In genomic region chr20:33474963-33475362, GRCh38 we compare ENCODE assay signal across 22 cellular contexts.
"Had no signal": no experiment of that assay in that cellular context is flagged by ENCODE, and none has a peak within 500 bp of the region (broad histone marks: within the 10 kb centered on the region; RNA-seq: fewer than 3 reads in every experiment).

No MANE protein-coding gene starts in this region.

- H3K27ac Mint-ChIP-seq: activated naive CD4-positive, alpha-beta T cell treated with anti-CD3 and anti-CD28 coated beads, Interleukin-2, amount 10 ng/mL, durations not matched to agents 7 days and 5 days; activated naive CD8-positive, alpha-beta T cell treated with anti-CD3 and anti-CD28 coated beads, Interleukin-2, amount 50 U/mL, for 24 hours; stimulated activated memory B cell treated with anti-CD40 and anti-IgM and Interleukin-4, amounts not matched to agents 10 μg/mL and 1 μg/mL and 100 μg/mL, for 72 hours had no signal

- H3K36me3 Mint-ChIP-seq: activated naive CD4-positive, alpha-beta T cell treated with anti-CD3 and anti-CD28 coated beads, Interleukin-2, amount 10 ng/mL, durations not matched to agents 7 days and 5 days; naive thymus-derived CD8-positive, alpha-beta T cell; stimulated activated memory B cell treated with anti-CD40 and anti-IgM and Interleukin-4, amounts not matched to agents 10 μg/mL and 1 μg/mL and 100 μg/mL, for 72 hours had no signal

- DNase-seq: activated CD4-positive, alpha-beta T cell treated with anti-CD3 and anti-CD28 coated beads, Interleukin-2, amount 50 U/mL, for 1 hour; activated CD4-positive, CD25-positive, alpha-beta regulatory T cell treated with anti-CD3 and anti-CD28 coated beads, Interleukin-2, amount 50 U/mL, for 72 hours; activated CD8-positive, alpha-beta memory T cell treated with anti-CD3 and anti-CD28 coated beads, Interleukin-2, amount 50 U/mL, for 4 hours; activated naive CD4-positive, alpha-beta T cell treated with anti-CD3 and anti-CD28 coated beads, Interleukin-2, amount 10 ng/mL, durations not matched to agents 7 days and 5 days; activated naive CD8-positive, alpha-beta T cell treated with anti-CD3 and anti-CD28 coated beads, Interleukin-2, amount 50 U/mL, for 24 hours; activated T-cell treated with anti-CD3 and anti-CD28 coated beads, Interleukin-2, amount 50 U/mL, for 4 hours; aorta; brain microvascular endothelial cell; foreskin keratinocyte; lower lobe of right lung; naive thymus-derived CD8-positive, alpha-beta T cell; stimulated activated CD4-positive, alpha-beta T cell treated with anti-CD3 and anti-CD28 coated beads, Interleukin-4, amount 100 ng/mL, for 24 hours; upper lobe of left lung had no signal

- H3K4me1 Mint-ChIP-seq: activated naive CD4-positive, alpha-beta T cell treated with anti-CD3 and anti-CD28 coated beads, Interleukin-2, amount 10 ng/mL, durations not matched to agents 7 days and 5 days; activated naive CD8-positive, alpha-beta T cell treated with anti-CD3 and anti-CD28 coated beads, Interleukin-2, amount 50 U/mL, for 24 hours; central memory CD8-positive, alpha-beta T cell had no signal

- FAIRE-seq: islet of Langerhans, pancreas had no signal

- H3K4me2 ChIP-seq: hepatocyte, smooth muscle cell had no signal

- H3K9me3 ChIP-seq: colonic mucosa, lower lobe of right lung, pancreas, thoracic aorta, upper lobe of left lung had no signal

- H3K36me3 ChIP-seq: brain microvascular endothelial cell, colonic mucosa, lower lobe of right lung, pancreas, thoracic aorta, upper lobe of left lung had no signal

- H3K4me3 ChIP-seq: colonic mucosa, hepatocyte, lower lobe of right lung, pancreas, smooth muscle cell, thoracic aorta, upper lobe of left lung had no signal

- H3K27me3 ChIP-seq: colonic mucosa, foreskin keratinocyte, hepatocyte, pancreas had no signal

- H3K27me3 Mint-ChIP-seq: activated naive CD8-positive, alpha-beta T cell treated with anti-CD3 and anti-CD28 coated beads, Interleukin-2, amount 50 U/mL, for 24 hours; central memory CD8-positive, alpha-beta T cell; naive thymus-derived CD8-positive, alpha-beta T cell; stimulated activated memory B cell treated with anti-CD40 and anti-IgM and Interleukin-4, amounts not matched to agents 10 μg/mL and 1 μg/mL and 100 μg/mL, for 72 hours had no signal

- H3K4me1 ChIP-seq: foreskin keratinocyte, pancreas had no signal

- H3K27ac ChIP-seq: brain microvascular endothelial cell, foreskin keratinocyte, hepatocyte, lower lobe of right lung, pancreas, thoracic aorta, upper lobe of left lung had no signal

- H3K4me3 Mint-ChIP-seq: activated naive CD4-positive, alpha-beta T cell treated with anti-CD3 and anti-CD28 coated beads, Interleukin-2, amount 10 ng/mL, durations not matched to agents 7 days and 5 days; activated naive CD8-positive, alpha-beta T cell treated with anti-CD3 and anti-CD28 coated beads, Interleukin-2, amount 50 U/mL, for 24 hours; activated T-cell treated with anti-CD3 and anti-CD28 coated beads, Interleukin-2, amount 50 U/mL, for 4 hours; central memory CD8-positive, alpha-beta T cell; naive thymus-derived CD8-positive, alpha-beta T cell; stimulated activated memory B cell treated with anti-CD40 and anti-IgM and Interleukin-4, amounts not matched to agents 10 μg/mL and 1 μg/mL and 100 μg/mL, for 72 hours had no signal

- H3K9me3 Mint-ChIP-seq: activated naive CD4-positive, alpha-beta T cell treated with anti-CD3 and anti-CD28 coated beads, Interleukin-2, amount 10 ng/mL, durations not matched to agents 7 days and 5 days; activated naive CD8-positive, alpha-beta T cell treated with anti-CD3 and anti-CD28 coated beads, Interleukin-2, amount 50 U/mL, for 24 hours; activated T-cell treated with anti-CD3 and anti-CD28 coated beads, Interleukin-2, amount 50 U/mL, for 4 hours; central memory CD8-positive, alpha-beta T cell; naive thymus-derived CD8-positive, alpha-beta T cell; stimulated activated memory B cell treated with anti-CD40 and anti-IgM and Interleukin-4, amounts not matched to agents 10 μg/mL and 1 μg/mL and 100 μg/mL, for 72 hours had no signal

- ATAC-seq: activated naive CD8-positive, alpha-beta T cell treated with anti-CD3 and anti-CD28 coated beads, Interleukin-2, amount 50 U/mL, for 24 hours; activated T-cell treated with anti-CD3 and anti-CD28 coated beads, Interleukin-2, amount 50 U/mL, for 4 hours; foreskin keratinocyte; naive thymus-derived CD8-positive, alpha-beta T cell; pancreas; sciatic nerve; stimulated activated memory B cell treated with anti-CD40 and anti-IgM and Interleukin-4, amounts not matched to agents 10 μg/mL and 1 μg/mL and 100 μg/mL, for 72 hours had no signal

- H2AFZ ChIP-seq: hepatocyte had no signal

- H3K79me2 ChIP-seq: hepatocyte had no signal
